8 cellular contexts compared by ENCODE assay signal in the genomic region with DNA sequence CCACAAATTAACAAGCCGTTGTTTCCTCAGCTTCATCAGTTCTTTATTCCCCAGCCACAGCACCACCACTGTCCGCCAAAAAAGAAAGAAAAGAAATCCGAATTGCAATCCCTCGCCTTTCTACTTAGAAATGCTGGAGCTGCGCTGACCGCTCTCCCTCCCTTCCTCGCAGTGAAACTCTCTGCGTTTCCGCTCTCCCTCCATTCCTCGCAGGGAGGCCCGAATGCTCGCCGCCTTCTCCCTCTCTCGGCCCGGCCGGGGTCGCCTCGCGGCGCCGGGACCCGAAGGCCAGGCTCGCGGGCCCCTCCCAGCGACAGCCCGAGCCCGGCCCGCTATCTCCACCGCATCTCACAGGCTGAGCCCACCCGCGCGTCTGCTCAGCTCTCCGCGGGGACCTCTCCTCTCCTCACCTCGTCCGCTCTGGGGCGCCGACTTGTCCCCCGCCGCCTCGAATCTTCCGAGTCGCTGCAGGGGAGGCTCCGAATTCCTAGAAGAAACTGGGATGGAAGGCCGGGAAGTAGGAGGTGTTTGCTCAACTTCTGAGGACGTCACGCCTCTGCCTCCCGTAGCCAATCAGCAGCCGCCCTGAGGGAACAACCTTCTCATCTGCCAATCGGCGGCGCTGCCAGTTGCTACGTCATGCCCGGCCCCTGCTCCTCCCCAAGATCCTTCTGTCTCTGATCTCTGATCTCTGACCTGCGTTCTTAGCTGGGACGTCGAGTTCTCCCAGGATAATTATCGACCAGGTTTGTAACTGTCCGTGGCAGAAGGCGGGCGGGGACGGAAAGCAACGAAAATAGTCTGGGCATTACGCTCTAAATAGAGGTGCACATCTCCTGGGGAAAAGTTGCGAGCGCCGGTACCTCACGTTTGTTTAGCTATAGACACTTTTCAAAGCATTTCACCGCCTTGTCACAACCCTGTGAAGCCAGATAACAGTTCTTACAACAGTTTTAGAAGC. TPM values are rescaled to one million over a fixed set of nuclear protein-coding genes. Genes with fewer than 3 reads are reported as not detected.
DNase-seq lines count a peak whose midpoint lies in the region; ATAC-seq and TF ChIP-seq lines count a peak whose summit lies in the region.

AASS (minus strand) TSS at position 499 of the 961 bp plus-strand sequence. CDS start 10,523 bp downstream, outside the sequence.

- peaks cover 3% of the 10 kb centered on the region; the same call in 2 of the 3 replicates for H3K9me3 Mint-ChIP-seq in GM23338

- peaks cover 50% of the 10 kb centered on the region for H3K4me1 ChIP-seq in GM23338 (ENCODE audit: insufficient read depth)
- H3K4me1 ChIP-seq in osteoblast (ENCODE audit: insufficient read depth, low read length) = peaks cover 26% of the 10 kb centered on the region
- peaks cover 3% of the 10 kb centered on the region for H3K4me1 ChIP-seq in suprapubic skin

- H3K27me3 Mint-ChIP-seq in GM23338 (ENCODE audit: insufficient read depth, low read depth, poor library complexity) = peaks cover 13% of the 10 kb centered on the region

- DNase-seq in DMS153 treated with DMSO at 0.1 percent for 48 hours (lab: John Stamatoyannopoulos, UW; ENCODE audit: unreplicated experiment) = peak; percentile 68
- peak; percentile 99 for DNase-seq in GM23338 (ENCODE audit: low spot score)
- DNase-seq in LNCaP clone FGC (ENCODE audit: low read depth) = peak; percentile 92
- DNase-seq in SKM-1 treated with dmso at 0.1 percent for 144 hours (lab: John Stamatoyannopoulos, UW; ENCODE audit: unreplicated experiment) = peak; percentile 90
- DNase-seq in Right ventricle myocardium superior = peak; percentile 98
- DNase-seq in osteoblast (ENCODE audit: insufficient read length, low spot score, missing footprints) = peak; percentile 94
- peak; percentile 99 to 100 for DNase-seq in suprapubic skin (ENCODE audit: low spot score in 2 of 2)

- peaks cover 50% of the 10 kb centered on the region for H3K36me3 Mint-ChIP-seq in GM23338 (ENCODE audit: low read depth)

- H3K4me2 ChIP-seq in GM23338 = peak within 1 kb of the TSS; percentile 91
- H3K4me2 ChIP-seq in osteoblast (ENCODE audit: insufficient read depth, low read length) = peak within 1 kb of the TSS; percentile 88

- no peak within 1 kb of the TSS for H2AFZ ChIP-seq in GM23338
- peak within 1 kb of the TSS; percentile 91 for H2AFZ ChIP-seq in osteoblast (ENCODE audit: low read length)

- H3K4me3 Mint-ChIP-seq in GM23338 = peak within 1 kb of the TSS; percentile 96

- H3K4me3 ChIP-seq in GM23338 (peak within 1 kb of the TSS; percentile 87), LNCaP clone FGC (ENCODE audit: low read depth, low read length) (peak within 1 kb of the TSS; percentile 79), osteoblast (ENCODE audit: insufficient read depth, low read length) (peak within 1 kb of the TSS; percentile 93), suprapubic skin (peak within 1 kb of the TSS; percentile 96)

- TF ChIP-seq POLR2A in suprapubic skin (IDR thresholded peaks at IDR 0.05) = peak; percentile 56

- H3K9me3 ChIP-seq in osteoblast (ENCODE audit: low read depth, low read length) (no peaks in the 10 kb centered on the region), suprapubic skin (no peaks in the 10 kb centered on the region)

- H3F3A ChIP-seq in GM23338 (replicated peaks; ENCODE audit: low read depth) = 0 out of 2 replicates have a peak, but pooled peaks cover 4% of the 10 kb centered on the region

- H3K9me2 ChIP-seq in GM23338 (ENCODE audit: insufficient read depth) = no peaks in the 10 kb centered on the region

- intact Hi-C loops in Right ventricle myocardium superior (cut with DNase I) = no loop called here

- peaks cover 80% of the 10 kb centered on the region for H3K79me2 ChIP-seq in GM23338 (replicated peaks; ENCODE audit: insufficient read depth)
- peaks cover 24% of the 10 kb centered on the region for H3K79me2 ChIP-seq in osteoblast (ENCODE audit: insufficient read depth, low read length)

- peaks cover 46% of the 10 kb centered on the region for H3K4me1 Mint-ChIP-seq in GM23338

- H3K36me3 ChIP-seq in GM23338 (ENCODE audit: insufficient read depth) = peaks cover 14% of the 10 kb centered on the region
- no peaks in the 10 kb centered on the region for H3K36me3 ChIP-seq in osteoblast (ENCODE audit: insufficient read depth, low read length)
- no peaks in the 10 kb centered on the region for H3K36me3 ChIP-seq in suprapubic skin

- H3K27ac ChIP-seq in GM23338 (ENCODE audit: low read depth) = peak within 1 kb of the TSS; percentile 95
- H3K27ac ChIP-seq in adipose tissue (ENCODE audit: low read depth, low read length) = peak within 1 kb of the TSS; percentile 85
- peak within 1 kb of the TSS; percentile 86 for H3K27ac ChIP-seq in osteoblast (ENCODE audit: low read depth, low read length)
- peak within 1 kb of the TSS; percentile 96 for H3K27ac ChIP-seq in suprapubic skin

- ATAC-seq in GM23338 = peak; percentile 85
- peak; percentile 99 for ATAC-seq in Right ventricle myocardium superior (ENCODE audit: poor library complexity)

- WGBS in adipose tissue, 3 donors = 0 to 1% (median 1%) methylated on average over 68 to 69 of the region's 69 CpGs
- under 1% methylated on average over 50 of the region's 69 CpGs for WGBS in suprapubic skin

- H3K27me3 ChIP-seq in GM23338 (ENCODE audit: insufficient read depth) (no peaks in the 10 kb centered on the region), osteoblast (ENCODE audit: insufficient read depth, low read length) (no peaks in the 10 kb centered on the region), suprapubic skin (no peaks in the 10 kb centered on the region)

- TF ChIP-seq EP300 in suprapubic skin (IDR thresholded peaks at IDR 0.05) = peak; percentile 81

- peaks cover 24% of the 10 kb centered on the region for H4K20me1 ChIP-seq in GM23338 (replicated peaks; ENCODE audit: insufficient read depth)
- peaks cover 5% of the 10 kb centered on the region for H4K20me1 ChIP-seq in osteoblast (ENCODE audit: insufficient read depth, low read length)

- H3K27ac Mint-ChIP-seq in GM23338 = peak within 1 kb of the TSS; percentile 96

- TF ChIP-seq CTCF in GM23338 (conservative IDR thresholded peaks at IDR 0.05; ENCODE audit: low read depth in 2 of 2) (no peak), LNCaP clone FGC (IDR thresholded peaks at IDR 0.05; ENCODE audit: control insufficient read depth, extremely low read depth, insufficient read depth) (no peak), osteoblast (IDR thresholded peaks at IDR 0.05; ENCODE audit: extremely low read depth, low read depth, low read length) (no peak), suprapubic skin (IDR thresholded peaks at IDR 0.05) (no peak)

TF ChIP-seq in GM23338, 12 proteins besides CTCF, POLR2A, EP300 and RAD21 (continues in another document):
- TF ChIP-seq EZH2phosphoT487 (IDR thresholded peaks at IDR 0.05; ENCODE audit: unreplicated experiment) (no peak), CREB1 (CRISPR knock-in tag; IDR thresholded peaks at IDR 0.05; ENCODE audit: low read depth) (peak; percentile 93), POLR2AphosphoS5 (IDR thresholded peaks at IDR 0.05; ENCODE audit: low read depth) (peak; percentile 99)

RNA-seq across cellular contexts. Expression of gene AASS, which starts in this region (rescaled TPM):
- total RNA-seq in GM23338 (2014; rRNA removed; shearing (Covaris generic)) = 698 and 789 TPM in 2 replicates
- polyA plus RNA-seq in GM23338 (2016; fragmentation: Nextera tagmentation; extraction: Ambion mirVana) (240 and 368 TPM in 2 replicates), adipose tissue (10 to 100 TPM; 13.0 to 50.1 (median 16.5) TPM)
- total RNA-seq in Right ventricle myocardium superior (18.6 TPM), osteoblast (24.8 and 26.4 TPM in 2 replicates), suprapubic skin (10 to 100 TPM in 3 of 4 donors, 1 to 10 TPM in 1; 7.9 to 20.6 (median 15.5) TPM)

Comparison
In these comparisons a context has a peak if more than half of its experiments do, and no peak if none do; other contexts are left out.
1. Peak in every context shown above with its lines: DNase-seq, ATAC-seq, H3K4me3 ChIP-seq and H3K27ac ChIP-seq.
2. RNA of gene AASS (total RNA-seq): 698 to 789 TPM in GM23338; 24.8 to 26.4 TPM in osteoblast, 18.6 TPM in Right ventricle myocardium superior (single experiment) and 7.9 to 20.6 TPM in suprapubic skin; every median in the first group is over 10 times any median in the second.